ENCODE assay signal across 1 cellular context in genomic region chrX:16416588-16416987, GRCh38.
TF ChIP-seq lines count a peak whose summit lies in the region.

No MANE protein-coding gene starts in this region.

TF ChIP-seq in H1, 55 proteins besides CTCF, POLR2A, EP300 and RAD21 (continued from another document):
- TF ChIP-seq CHD7 (IDR thresholded peaks at IDR 0.05; ENCODE audit: insufficient replicate concordance, low read length) (no peak), ATF3 (IDR thresholded peaks at IDR 0.05; ENCODE audit: insufficient read depth, low read depth, low read length) (no peak), CREB1 (IDR thresholded peaks at IDR 0.05) (no peak), POLR2AphosphoS5 (IDR thresholded peaks at IDR 0.05; ENCODE audit: low read depth, low read length) (no peak), MAX (IDR thresholded peaks at IDR 0.05) (no peak)
